ENCODE assay signal across 2 cellular contexts in the genomic region with DNA sequence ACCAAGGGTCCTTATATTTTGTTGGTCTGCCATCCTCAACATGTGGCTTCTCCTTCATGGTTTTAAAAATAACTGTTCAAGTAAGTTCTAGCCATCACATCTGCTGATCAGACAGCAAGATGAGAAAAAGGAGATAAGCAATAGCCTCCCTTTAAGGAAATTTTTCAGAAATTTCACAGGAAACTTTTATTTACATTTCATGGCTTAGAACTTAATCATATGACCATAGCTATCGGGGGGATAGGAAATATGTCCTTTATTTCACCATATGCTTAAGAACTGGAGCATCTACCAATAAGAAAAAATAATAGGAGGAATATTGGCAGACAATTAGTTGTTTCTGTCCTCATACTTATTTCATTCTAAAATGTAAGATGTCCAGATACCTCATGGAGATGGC.
TF ChIP-seq lines count a peak whose summit lies in the region.

No MANE protein-coding gene starts in this region.

TF ChIP-seq in HepG2, 621 proteins besides CTCF, POLR2A, EP300 and RAD21:
- TF ChIP-seq, protein P1, sequence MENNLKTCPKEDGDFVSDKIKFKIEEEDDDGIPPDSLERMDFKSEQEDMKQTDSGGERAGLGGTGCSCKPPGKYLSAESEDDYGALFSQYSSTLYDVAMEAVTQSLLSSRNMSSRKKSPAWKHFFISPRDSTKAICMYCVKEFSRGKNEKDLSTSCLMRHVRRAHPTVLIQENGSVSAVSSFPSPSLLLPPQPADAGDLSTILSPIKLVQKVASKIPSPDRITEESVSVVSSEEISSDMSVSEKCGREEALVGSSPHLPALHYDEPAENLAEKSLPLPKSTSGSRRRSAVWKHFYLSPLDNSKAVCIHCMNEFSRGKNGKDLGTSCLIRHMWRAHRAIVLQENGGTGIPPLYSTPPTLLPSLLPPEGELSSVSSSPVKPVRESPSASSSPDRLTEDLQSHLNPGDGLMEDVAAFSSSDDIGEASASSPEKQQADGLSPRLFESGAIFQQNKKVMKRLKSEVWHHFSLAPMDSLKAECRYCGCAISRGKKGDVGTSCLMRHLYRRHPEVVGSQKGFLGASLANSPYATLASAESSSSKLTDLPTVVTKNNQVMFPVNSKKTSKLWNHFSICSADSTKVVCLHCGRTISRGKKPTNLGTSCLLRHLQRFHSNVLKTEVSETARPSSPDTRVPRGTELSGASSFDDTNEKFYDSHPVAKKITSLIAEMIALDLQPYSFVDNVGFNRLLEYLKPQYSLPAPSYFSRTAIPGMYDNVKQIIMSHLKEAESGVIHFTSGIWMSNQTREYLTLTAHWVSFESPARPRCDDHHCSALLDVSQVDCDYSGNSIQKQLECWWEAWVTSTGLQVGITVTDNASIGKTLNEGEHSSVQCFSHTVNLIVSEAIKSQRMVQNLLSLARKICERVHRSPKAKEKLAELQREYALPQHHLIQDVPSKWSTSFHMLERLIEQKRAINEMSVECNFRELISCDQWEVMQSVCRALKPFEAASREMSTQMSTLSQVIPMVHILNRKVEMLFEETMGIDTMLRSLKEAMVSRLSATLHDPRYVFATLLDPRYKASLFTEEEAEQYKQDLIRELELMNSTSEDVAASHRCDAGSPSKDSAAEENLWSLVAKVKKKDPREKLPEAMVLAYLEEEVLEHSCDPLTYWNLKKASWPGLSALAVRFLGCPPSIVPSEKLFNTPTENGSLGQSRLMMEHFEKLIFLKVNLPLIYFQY (CRISPR knock-in tag; IDR thresholded peaks at IDR 0.05; ENCODE audit: borderline replicate concordance), result no peak
- 0 out of 2 replicates have a peak, but pooled peaks have one; percentile 11 for TF ChIP-seq ATF1 (CRISPR knock-in tag; IDR thresholded peaks at IDR 0.05)

TF ChIP-seq in IMR-90, 13 proteins besides CTCF, POLR2A, EP300 and RAD21:
- TF ChIP-seq MAFK (IDR thresholded peaks at IDR 0.05; ENCODE audit: low read depth, low read length) (no peak), MXI1 (IDR thresholded peaks at IDR 0.05; ENCODE audit: borderline replicate concordance, low read depth, low read length) (no peak)
